ENCODE assay signal across 9 cellular contexts in genomic region chr18:32040936-32041335, GRCh38. TPM values are rescaled to one million over a fixed set of nuclear protein-coding genes. Genes with fewer than 3 reads are reported as not detected.
DNase-seq lines count a peak whose midpoint lies in the region; ATAC-seq, FAIRE-seq and TF ChIP-seq lines count a peak whose summit lies in the region.
"Had no signal": no experiment of that assay in that cellular context is flagged by ENCODE, and none has a peak within 500 bp of the region (broad histone marks: within the 10 kb centered on the region; RNA-seq: fewer than 3 reads in every experiment).

No MANE protein-coding gene starts in this region.

- no peak overlapping the region for H3K4ac ChIP-seq in mesendoderm (ENCODE audit: low read depth, low read length)

- H3K9me3 ChIP-seq in endothelial cell of umbilical vein (replicated peaks; ENCODE audit: control insufficient read depth, insufficient read depth, low read length): no peaks in the 10 kb centered on the region
- H3K9me3 ChIP-seq in osteoblast (ENCODE audit: low read depth, low read length): no peaks in the 10 kb centered on the region

- peak; percentile 85 for ATAC-seq in GM21825 (IDR thresholded peaks at IDR 0.05; ENCODE audit: unreplicated experiment)
- ATAC-seq in HG03280 (IDR thresholded peaks at IDR 0.05; ENCODE audit: unreplicated experiment): no peak
- ATAC-seq: Panc1 had no signal

- H3K27me3 Mint-ChIP-seq in Calu3 (ENCODE audit: unreplicated experiment): no peaks in the 10 kb centered on the region

- no peak overlapping the region for H4K5ac ChIP-seq in mesendoderm (ENCODE audit: low read length)

- no peak overlapping the region for H2AK5ac ChIP-seq in mesendoderm (ENCODE audit: low read length)

- H3K36me3 ChIP-seq in endothelial cell of umbilical vein (ENCODE audit: control insufficient read depth in 2 of 2, extremely low read depth in 1 of 2, insufficient read depth in 2 of 2, low read length in 2 of 2): no peaks in the 10 kb centered on the region
- H3K36me3 ChIP-seq in mesendoderm (ENCODE audit: control insufficient read depth, insufficient read depth, low read length): no peaks in the 10 kb centered on the region
- H3K36me3 ChIP-seq in osteoblast (ENCODE audit: insufficient read depth, low read length): no peaks in the 10 kb centered on the region

- WGBS in mesendoderm (ENCODE audit: extremely low coverage, insufficient coverage, low lambda C conversion rate): no CpG with 5 or more reads among the region's 3 CpGs

- no peak overlapping the region for H3K4me3 Mint-ChIP-seq in Calu3 (ENCODE audit: low read depth, unreplicated experiment)

- H3K4me2 ChIP-seq in endothelial cell of umbilical vein (ENCODE audit: insufficient read depth, low read length): no peak overlapping the region
- H3K4me2 ChIP-seq in mesendoderm (ENCODE audit: low read length): no peak overlapping the region
- H3K4me2 ChIP-seq in osteoblast (ENCODE audit: insufficient read depth, low read length): no peak overlapping the region

- DNase-seq in Calu3: no peak
- DNase-seq in SW480 (ENCODE audit: low spot score): peak; percentile 37
- DNase-seq in endothelial cell of umbilical vein (ENCODE audit: low read depth, low spot score): peak; percentile 6
- no peak for DNase-seq in mesendoderm
- no peak for DNase-seq in AG20443 (ENCODE audit: low spot score)
- no peak for DNase-seq in osteoblast (ENCODE audit: insufficient read length, low spot score, missing footprints)

- no peak overlapping the region for H3K56ac ChIP-seq in mesendoderm (ENCODE audit: low read length)

- BruUV-seq in Calu3 (replicated peaks; lab: Mats Ljungman, UMichigan) (no TSS peak), endothelial cell of umbilical vein (replicated peaks; lab: Mats Ljungman, UMichigan) (no TSS peak)

- H3K4me3 ChIP-seq in endothelial cell of umbilical vein (replicated peaks in 1 of 3; ENCODE audit: insufficient read depth in 1 of 3, low read depth in 1 of 3, low read length in 3 of 3) (no peak overlapping the region), mesendoderm (ENCODE audit: low read length) (no peak overlapping the region), osteoblast (ENCODE audit: insufficient read depth, low read length) (no peak overlapping the region)

- no peak overlapping the region for H2BK5ac ChIP-seq in mesendoderm (ENCODE audit: low read length)

- H3K27me3 ChIP-seq in endothelial cell of umbilical vein (ENCODE audit: control insufficient read depth in 2 of 2, insufficient read depth in 2 of 2, low read length in 2 of 2): no peaks in the 10 kb centered on the region
- no peaks in the 10 kb centered on the region for H3K27me3 ChIP-seq in mesendoderm (ENCODE audit: insufficient read depth, low read length, poor library complexity)
- H3K27me3 ChIP-seq in osteoblast (ENCODE audit: insufficient read depth, low read length): no peaks in the 10 kb centered on the region

- no peak overlapping the region for H3K18ac ChIP-seq in mesendoderm (ENCODE audit: low read length)

- no peak overlapping the region for H2BK120ac ChIP-seq in mesendoderm (ENCODE audit: low read depth, low read length)

- no peak overlapping the region for H2AFZ ChIP-seq in endothelial cell of umbilical vein (ENCODE audit: low read depth, low read length)
- H2AFZ ChIP-seq in osteoblast (ENCODE audit: low read length): no peak overlapping the region

- FAIRE-seq in endothelial cell of umbilical vein (lab: Jason Lieb, UNC): no peak

- no peak for TF ChIP-seq POLR2A in endothelial cell of umbilical vein (IDR thresholded peaks at IDR 0.05; ENCODE audit: low read depth, low read length)

- POLR2A ChIA-PET in endothelial cell of umbilical vein (lab: Charles Lee): no interaction called here

- H2BK15ac ChIP-seq in mesendoderm (replicated peaks; ENCODE audit: low read depth): no peak overlapping the region

- no peaks in the 10 kb centered on the region for H3K4me1 ChIP-seq in endothelial cell of umbilical vein (ENCODE audit: control insufficient read depth, extremely low read depth, insufficient read depth, low read length)
- no peaks in the 10 kb centered on the region for H3K4me1 ChIP-seq in mesendoderm (ENCODE audit: control insufficient read depth, low read depth, low read length)
- H3K4me1 ChIP-seq in osteoblast (ENCODE audit: insufficient read depth, low read length): no peaks in the 10 kb centered on the region

- H3K79me1 ChIP-seq in mesendoderm (ENCODE audit: low read length): no peaks in the 10 kb centered on the region

- no peak for TF ChIP-seq CTCF in Calu3 (IDR thresholded peaks at IDR 0.05; ENCODE audit: unreplicated experiment)
- no peak for TF ChIP-seq CTCF in endothelial cell of umbilical vein (IDR thresholded peaks at IDR 0.05; ENCODE audit: extremely low read depth in 1 of 2, insufficient read depth in 1 of 2, low read depth in 1 of 2, low read length in 2 of 2)
- TF ChIP-seq CTCF in osteoblast (IDR thresholded peaks at IDR 0.05; ENCODE audit: extremely low read depth, low read depth, low read length): no peak

- peak overlapping the region; percentile 24 for H3K27ac Mint-ChIP-seq in Calu3 (ENCODE audit: unreplicated experiment)

- no peak overlapping the region for H3K23ac ChIP-seq in mesendoderm (ENCODE audit: low read length)

- H4K8ac ChIP-seq in mesendoderm (ENCODE audit: low read depth, low read length): no peak overlapping the region

- no peaks in the 10 kb centered on the region for H3K9me1 ChIP-seq in endothelial cell of umbilical vein (replicated peaks; ENCODE audit: control insufficient read depth, extremely low read depth, insufficient read depth, low read length)

- H3K79me2 ChIP-seq in endothelial cell of umbilical vein (ENCODE audit: control insufficient read depth, insufficient read depth, low read length) (no peaks in the 10 kb centered on the region), mesendoderm (ENCODE audit: control insufficient read depth, insufficient read depth, low read length) (no peaks in the 10 kb centered on the region), osteoblast (ENCODE audit: insufficient read depth, low read length) (no peaks in the 10 kb centered on the region)

- H3K9ac ChIP-seq in endothelial cell of umbilical vein (replicated peaks; ENCODE audit: extremely low read depth, insufficient read depth, low read length) (no peak overlapping the region), mesendoderm (ENCODE audit: low read length) (no peak overlapping the region)

- dilution Hi-C loops in endothelial cell of umbilical vein (cut with MboI; ENCODE audit: extremely low pct_ligation_motif_present, low sequenced_read_pairs): no loop called here

- H4K20me1 ChIP-seq in endothelial cell of umbilical vein (replicated peaks; ENCODE audit: control insufficient read depth, extremely low read depth, insufficient read depth, low read length): no peaks in the 10 kb centered on the region
- no peaks in the 10 kb centered on the region for H4K20me1 ChIP-seq in osteoblast (ENCODE audit: insufficient read depth, low read length)

- CTCF ChIA-PET in Calu3 (lab: Charles Lee): no interaction called here
- CTCF ChIA-PET in endothelial cell of umbilical vein (lab: Charles Lee): interaction anchor here (0.6 to 0.8 kb wide), 2 partner anchors 13 to 31 kb away, joined by 3 read pairs; no protein-coding TSS in a partner anchor

- H3K9me3 Mint-ChIP-seq in Calu3 (ENCODE audit: low read depth, unreplicated experiment): peaks cover 3% of the 10 kb centered on the region

- H3K4me1 Mint-ChIP-seq in Calu3 (ENCODE audit: low read depth, unreplicated experiment): peaks cover 9% of the 10 kb centered on the region

- H3K27ac ChIP-seq in endothelial cell of umbilical vein (ENCODE audit: insufficient read depth, low read depth, low read length) (no peak overlapping the region), mesendoderm (ENCODE audit: low read depth, low read length) (no peak overlapping the region), osteoblast (ENCODE audit: low read depth, low read length) (no peak overlapping the region)

- H3K36me3 Mint-ChIP-seq in Calu3 (ENCODE audit: insufficient read depth, unreplicated experiment): no peaks in the 10 kb centered on the region

- intact Hi-C loops in Calu3 (cut with micrococcal nuclease; ENCODE audit: unreplicated experiment) (no loop called here), endothelial cell of umbilical vein (cut with micrococcal nuclease) (no loop called here)

TF ChIP-seq in endothelial cell of umbilical vein, 7 proteins besides CTCF, POLR2A, EP300 and RAD21 (continues in another document):
- TF ChIP-seq MYC (IDR thresholded peaks at IDR 0.05; ENCODE audit: low read depth, low read length) (no peak), GATA2 (IDR thresholded peaks at IDR 0.05; ENCODE audit: insufficient read depth, insufficient read length, low read depth, low read length) (no peak), EZH2 (IDR thresholded peaks at IDR 0.05; ENCODE audit: borderline replicate concordance, low read depth, low read length, severe bottlenecking) (no peak), JUN (IDR thresholded peaks at IDR 0.05; ENCODE audit: borderline replicate concordance, insufficient read depth, insufficient read length, low read depth) (no peak), POLR2AphosphoS5 (IDR thresholded peaks at IDR 0.05; ENCODE audit: insufficient read depth, low read depth, low read length) (no peak)

RNA-seq across cellular contexts. Expression of gene RNF125, which starts 22.3 kb away (rescaled TPM):
- 0.50 and 0.98 TPM in 2 replicates for total RNA-seq in Calu3 (2022)
- total RNA-seq in endothelial cell of umbilical vein: 0.92 and 1.3 TPM in 2 replicates
- 0.40 and 0.73 TPM in 2 replicates for polyA plus RNA-seq in endothelial cell of umbilical vein
- polyA plus RNA-seq in endothelial cell of umbilical vein (2011; cell fraction: cytosol; rRNA removed): 0.39 and 0.48 TPM in 2 replicates
- polyA plus RNA-seq in endothelial cell of umbilical vein (2011; cell fraction: nucleus; rRNA removed): 0.34 and 0.43 TPM in 2 replicates
- 0.08 and 0.21 TPM in 2 replicates for polyA plus RNA-seq in endothelial cell of umbilical vein (2012)
- 0.19 and 0.49 TPM in 2 replicates for polyA minus RNA-seq in endothelial cell of umbilical vein
- polyA minus RNA-seq in endothelial cell of umbilical vein (2011; cell fraction: cytosol; rRNA and poly(A)+ RNA removed): 5.7 TPM
- polyA minus RNA-seq in endothelial cell of umbilical vein (2011; cell fraction: nucleus; rRNA and poly(A)+ RNA removed): 0.29 and 0.87 TPM in 2 replicates
- polyA plus RNA-seq in mesendoderm (2013, experiment 1 of 2): 8.0 TPM
- polyA plus RNA-seq in mesendoderm (2013, experiment 2 of 2): 8.2 TPM
- under 0.01 and 0.59 TPM in 2 replicates for total RNA-seq in osteoblast

RNA-seq across cellular contexts. Expression of gene RNF138, which starts 50.7 kb away (rescaled TPM):
- total RNA-seq in Calu3 (2022) (34.6 and 38.9 TPM in 2 replicates), endothelial cell of umbilical vein (24.6 and 31.5 TPM in 2 replicates), osteoblast (21.4 and 22.1 TPM in 2 replicates)
- polyA plus RNA-seq in endothelial cell of umbilical vein: 13.8 and 14.7 TPM in 2 replicates
- polyA plus RNA-seq in endothelial cell of umbilical vein (2011; cell fraction: cytosol; rRNA removed): 18.8 and 24.8 TPM in 2 replicates
- polyA plus RNA-seq in endothelial cell of umbilical vein (2011; cell fraction: nucleus; rRNA removed): 18.5 and 20.5 TPM in 2 replicates
- polyA plus RNA-seq in endothelial cell of umbilical vein (2012): 15.3 and 19.4 TPM in 2 replicates
- polyA minus RNA-seq in endothelial cell of umbilical vein: 37.9 and 46.9 TPM in 2 replicates
- polyA minus RNA-seq in endothelial cell of umbilical vein (2011; cell fraction: cytosol; rRNA and poly(A)+ RNA removed): 98.8 TPM
- polyA minus RNA-seq in endothelial cell of umbilical vein (2011; cell fraction: nucleus; rRNA and poly(A)+ RNA removed): 16.3 and 23.9 TPM in 2 replicates
- polyA plus RNA-seq in mesendoderm (2013, experiment 1 of 2): 57.7 TPM
- 57.6 TPM for polyA plus RNA-seq in mesendoderm (2013, experiment 2 of 2)

Comparison
In these comparisons a context has a peak if more than half of its experiments do, and no peak if none do; other contexts are left out.
1. DNase-seq: peak in SW480 (single experiment) and endothelial cell of umbilical vein (single experiment); none in Calu3 (single experiment), mesendoderm (single experiment), AG20443 (single experiment) and osteoblast (single experiment).